8 cellular contexts compared by ENCODE assay signal in genomic region chr12:14167005-14167628, GRCh38.
DNase-seq lines count a peak whose midpoint lies in the region; ATAC-seq and TF ChIP-seq lines count a peak whose summit lies in the region.

No MANE protein-coding gene starts in this region.

- H3K4me2 ChIP-seq in DOHH2 (ENCODE audit: low read length), result no peak overlapping the region; the same call in 1 of the 2 replicates
- peak overlapping the region; percentile 45 for H3K4me2 ChIP-seq in HCT116 (ENCODE audit: low read length)

- H3K27ac Mint-ChIP-seq in activated CD4-positive, alpha-beta memory T cell treated with anti-CD3 and anti-CD28 coated beads, Interleukin-2, amount 10 ng/mL, durations not matched to agents 7 days and 5 days, result no peak overlapping the region

- peak; percentile 80 for ATAC-seq in HCT116
- no peak for ATAC-seq in HG02623 (IDR thresholded peaks at IDR 0.05; ENCODE audit: unreplicated experiment)

- DNase-seq in HCT116 (ENCODE audit: low read depth, low spot score) (peak; percentile 61), NCI-H226 (peak; percentile 20), fibroblast of mammary gland (ENCODE audit: low read depth) (peak; percentile 60), non-pigmented ciliary epithelial cell (ENCODE audit: low read depth) (peak; percentile 18), COR-L47 (lab: John Stamatoyannopoulos, UW) (no peak)
- peak; percentile 35 for DNase-seq in activated CD4-positive, alpha-beta memory T cell treated with anti-CD3 and anti-CD28 coated beads, Interleukin-2, amount 10 ng/mL, durations not matched to agents 7 days and 5 days

- BruUV-seq in HCT116 (replicated peaks; lab: Mats Ljungman, UMichigan), result no TSS peak

- intact Hi-C loops in HCT116 (cut with micrococcal nuclease), result loop anchor here (1.0 to 10.0 kb wide), 7 partner anchors 202 to 912 kb away; no protein-coding TSS in a partner anchor

- POLR2A ChIA-PET in HCT116 (lab: Charles Lee), result interaction anchor here (1.1 kb wide), 1 partner anchor 911 kb away, joined by 3 read pairs; no protein-coding TSS in a partner anchor
- POLR2A ChIA-PET in activated CD4-positive, alpha-beta memory T cell treated with anti-CD3 and anti-CD28 coated beads, Interleukin-2, amount 10 ng/mL, durations not matched to agents 7 days and 5 days (lab: Charles Lee), result no interaction called here

- no peak overlapping the region for H3K4me3 Mint-ChIP-seq in activated CD4-positive, alpha-beta memory T cell treated with anti-CD3 and anti-CD28 coated beads, Interleukin-2, amount 10 ng/mL, durations not matched to agents 7 days and 5 days

- TF ChIP-seq POLR2A in HCT116 (IDR thresholded peaks at IDR 0.05; ENCODE audit: borderline replicate concordance, extremely low read depth, insufficient read depth, insufficient read length), result no peak

- no peaks in the 10 kb centered on the region for H3K36me3 Mint-ChIP-seq in activated CD4-positive, alpha-beta memory T cell treated with anti-CD3 and anti-CD28 coated beads, Interleukin-2, amount 10 ng/mL, durations not matched to agents 7 days and 5 days (ENCODE audit: low read depth)

- CTCF ChIA-PET in HCT116 (lab: Charles Lee), result interaction anchor here (0.6 to 2.6 kb wide), 29 partner anchors 9 to 1181 kb away, joined by 3 to 35 read pairs (median 4); partner anchors contain the start of gene EMP1
- CTCF ChIA-PET in activated CD4-positive, alpha-beta memory T cell treated with anti-CD3 and anti-CD28 coated beads, Interleukin-2, amount 10 ng/mL, durations not matched to agents 7 days and 5 days (lab: Charles Lee), result interaction anchor here (0.6 to 2.6 kb wide), 14 partner anchors 8 to 889 kb away, joined by 3 to 25 read pairs (median 3); no protein-coding TSS in a partner anchor

- H3K4me3 ChIP-seq in DOHH2 (ENCODE audit: low read length) (no peak overlapping the region), HCT116 (replicated peaks in 1 of 2; ENCODE audit: low read depth in 1 of 2, low read length in 2 of 2) (no peak overlapping the region), fibroblast of mammary gland (ENCODE audit: control insufficient read depth, low read depth, low read length) (no peak overlapping the region)

- H3K4me1 Mint-ChIP-seq in activated CD4-positive, alpha-beta memory T cell treated with anti-CD3 and anti-CD28 coated beads, Interleukin-2, amount 10 ng/mL, durations not matched to agents 7 days and 5 days, result no peaks in the 10 kb centered on the region

- TF ChIP-seq RAD21 in HCT116 (IDR thresholded peaks at IDR 0.05; ENCODE audit: low read depth), result peak; percentile 97

- no peaks in the 10 kb centered on the region for H3K9me3 Mint-ChIP-seq in activated CD4-positive, alpha-beta memory T cell treated with anti-CD3 and anti-CD28 coated beads, Interleukin-2, amount 10 ng/mL, durations not matched to agents 7 days and 5 days

- H2AFZ ChIP-seq in HCT116 (ENCODE audit: low read depth, low read length, poor library complexity, severe bottlenecking), result peak overlapping the region; percentile 81

- H3K79me2 ChIP-seq in DOHH2 (ENCODE audit: control insufficient read depth, low read length) (no peaks in the 10 kb centered on the region), HCT116 (ENCODE audit: insufficient read depth, low read length) (no peaks in the 10 kb centered on the region)

- no peak overlapping the region for H3K9ac ChIP-seq in HCT116 (ENCODE audit: low read length)

- peaks cover 3% of the 10 kb centered on the region for H3F3A ChIP-seq in DOHH2 (ENCODE audit: control insufficient read depth, insufficient read depth)

- H3K27me3 ChIP-seq in DOHH2 (ENCODE audit: control insufficient read depth, low read length) (no peaks in the 10 kb centered on the region), HCT116 (ENCODE audit: insufficient read depth, low read length) (no peaks in the 10 kb centered on the region)

- H3K9me2 ChIP-seq in DOHH2 (replicated peaks; ENCODE audit: control insufficient read depth, low read length) (no peaks in the 10 kb centered on the region), HCT116 (ENCODE audit: insufficient read depth) (no peaks in the 10 kb centered on the region)

- H3K27ac ChIP-seq in DOHH2 (ENCODE audit: low read depth, low read length), result no peak overlapping the region
- H3K27ac ChIP-seq in HCT116 (ENCODE audit: low read depth, low read length), result no peak overlapping the region

- H3K36me3 ChIP-seq in DOHH2 (ENCODE audit: control insufficient read depth, low read length) (no peaks in the 10 kb centered on the region), HCT116 (ENCODE audit: control insufficient read depth in 1 of 2, insufficient read depth in 2 of 2, low read length in 2 of 2) (no peaks in the 10 kb centered on the region)

- H3K9me3 ChIP-seq in DOHH2 (ENCODE audit: control insufficient read depth, insufficient read depth, low read length) (no peaks in the 10 kb centered on the region), HCT116 (ENCODE audit: control insufficient read depth in 1 of 2, insufficient read depth in 1 of 2, low read depth in 1 of 2, low read length in 2 of 2) (no peaks in the 10 kb centered on the region)

- RAD21 ChIA-PET in HCT116 (lab: Charles Lee; ENCODE audit: low non-redundant PET in 1 of 2, low total read pairs in 2 of 2, uncharacterized antibody in 2 of 2, unreplicated experiment in 2 of 2), result interaction anchor here (0.6 to 1.4 kb wide), 7 partner anchors 185 to 1374 kb away, joined by 3 to 10 read pairs (median 4); no protein-coding TSS in a partner anchor

- H3K4me1 ChIP-seq in DOHH2 (ENCODE audit: control insufficient read depth, low read length) (peaks cover 33% of the 10 kb centered on the region), HCT116 (ENCODE audit: control insufficient read depth in 1 of 2, insufficient read depth in 2 of 2, low read length in 2 of 2) (no peaks in the 10 kb centered on the region)

- H4K20me1 ChIP-seq in DOHH2 (ENCODE audit: control insufficient read depth, insufficient read depth, low read depth, low read length) (no peaks in the 10 kb centered on the region), HCT116 (ENCODE audit: insufficient read depth) (no peaks in the 10 kb centered on the region)

- H3K27me3 Mint-ChIP-seq in activated CD4-positive, alpha-beta memory T cell treated with anti-CD3 and anti-CD28 coated beads, Interleukin-2, amount 10 ng/mL, durations not matched to agents 7 days and 5 days, result no peaks in the 10 kb centered on the region

- peak; percentile 93 for TF ChIP-seq CTCF in DOHH2 (IDR thresholded peaks at IDR 0.05; ENCODE audit: low read depth, low read length, poor library complexity, severe bottlenecking)
- peak; percentile 90 to 98 (median 91) for TF ChIP-seq CTCF in HCT116 (IDR thresholded peaks at IDR 0.05 in 2 of 3, conservative IDR thresholded peaks at IDR 0.05 in 1 of 3; ENCODE audit: borderline replicate concordance in 1 of 3, insufficient read depth in 1 of 3, low read depth in 2 of 3, low read length in 2 of 3)
- peak; percentile 99 for TF ChIP-seq CTCF in fibroblast of mammary gland (conservative IDR thresholded peaks at IDR 0.05; ENCODE audit: control insufficient read depth, insufficient read depth, low read depth, low read length)

TF ChIP-seq in HCT116, 20 proteins besides CTCF, POLR2A, EP300 and RAD21 (continues in another document):
- no peak for TF ChIP-seq FOSL1 (IDR thresholded peaks at IDR 0.05; ENCODE audit: low read depth)
- TF ChIP-seq EGR1 (IDR thresholded peaks at IDR 0.05; ENCODE audit: low read depth), result no peak
- no peak for TF ChIP-seq MAX (IDR thresholded peaks at IDR 0.05)
- no peak for TF ChIP-seq CBX3 (IDR thresholded peaks at IDR 0.05; ENCODE audit: low read depth)
- no peak for TF ChIP-seq EZH2phosphoT487 (IDR thresholded peaks at IDR 0.05; ENCODE audit: borderline replicate concordance)
- TF ChIP-seq ZBTB33 (IDR thresholded peaks at IDR 0.05; ENCODE audit: extremely low read depth, insufficient replicate concordance, low read length), result no peak
- no peak for TF ChIP-seq YY1 (IDR thresholded peaks at IDR 0.05; ENCODE audit: extremely low read depth, insufficient replicate concordance, low read depth, low read length)
- TF ChIP-seq ELF1 (IDR thresholded peaks at IDR 0.05; ENCODE audit: borderline replicate concordance, low read depth), result no peak
